In the genomic region with DNA sequence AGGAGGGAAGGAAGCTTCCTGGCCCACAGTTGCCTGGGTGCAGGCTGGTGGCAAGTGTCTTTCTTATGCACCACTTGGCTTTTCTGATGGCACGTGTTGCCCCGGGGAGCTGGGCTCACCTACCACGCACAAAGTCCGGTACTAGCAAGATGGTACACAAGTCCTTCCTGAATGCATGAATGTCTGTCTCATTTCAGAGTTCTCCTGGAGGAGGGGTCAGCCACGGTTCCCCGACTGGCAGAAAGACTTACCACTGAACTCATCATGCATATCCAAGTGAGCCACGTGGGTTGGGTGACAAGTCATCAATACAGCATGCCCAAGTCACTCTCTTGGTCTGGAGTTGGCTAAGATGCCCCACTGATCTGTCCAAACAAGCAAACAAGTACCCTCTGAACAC, we compare ENCODE assay signal across 21 cellular contexts. TPM values are rescaled to one million over a fixed set of nuclear protein-coding genes. Genes with fewer than 3 reads are reported as not detected.
A peak's percentile ranks its signal among the peaks of the same experiment; 100 is the strongest.
DNase-seq lines count a peak whose midpoint lies in the region; ATAC-seq and TF ChIP-seq lines count a peak whose summit lies in the region.
"Had no signal": no experiment of that assay in that cellular context is flagged by ENCODE, and none has a peak within 500 bp of the region (broad histone marks: within the 10 kb centered on the region; RNA-seq: fewer than 3 reads in every experiment).

No MANE protein-coding gene starts in this region.

- H3K4me3 Mint-ChIP-seq in activated T-cell treated with anti-CD3 and anti-CD28 coated beads, Interleukin-2, amount 50 U/mL, for 24 hours = no peak overlapping the region
- H3K4me3 Mint-ChIP-seq in naive thymus-derived CD4-positive, alpha-beta T cell = no peak overlapping the region
- H3K4me3 Mint-ChIP-seq: activated CD4-positive, alpha-beta memory T cell treated with anti-CD3 and anti-CD28 coated beads, Interleukin-2, amount 10 ng/mL, durations not matched to agents 7 days and 5 days; activated naive CD8-positive, alpha-beta T cell treated with anti-CD3 and anti-CD28 coated beads, Interleukin-2, amount 10 ng/mL, durations not matched to agents 7 days and 5 days had no signal

- POLR2A ChIA-PET in naive thymus-derived CD4-positive, alpha-beta T cell (lab: Charles Lee) = no interaction called here

- 83% methylated on average over 7 of the region's 7 CpGs for WGBS in suprapubic skin

- H3K27me3 ChIP-seq in suprapubic skin = no peaks in the 10 kb centered on the region
- H3K27me3 ChIP-seq in naive thymus-derived CD4-positive, alpha-beta T cell (ENCODE audit: control insufficient read depth in 2 of 2, insufficient read depth in 2 of 2, low read length in 2 of 2) = no peaks in the 10 kb centered on the region
- H3K27me3 ChIP-seq: MG63, ovary had no signal

- in situ Hi-C loops in KBM-7 (cut with MboI; ENCODE audit: low pct_unique_long_range_greater_than_20kb, low sequenced_read_pairs) = no loop called here

- TF ChIP-seq CTCF in suprapubic skin (IDR thresholded peaks at IDR 0.05) = no peak

- no peak for TF ChIP-seq POLR2A in suprapubic skin (IDR thresholded peaks at IDR 0.05)

- no peak for ATAC-seq in naive thymus-derived CD4-positive, alpha-beta T cell

- no peaks in the 10 kb centered on the region for H3K9me3 Mint-ChIP-seq in activated T-cell treated with anti-CD3 and anti-CD28 coated beads, Interleukin-2, amount 50 U/mL, for 24 hours
- no peaks in the 10 kb centered on the region for H3K9me3 Mint-ChIP-seq in naive thymus-derived CD4-positive, alpha-beta T cell
- H3K9me3 Mint-ChIP-seq: activated CD4-positive, alpha-beta memory T cell treated with anti-CD3 and anti-CD28 coated beads, Interleukin-2, amount 10 ng/mL, durations not matched to agents 7 days and 5 days; activated naive CD8-positive, alpha-beta T cell treated with anti-CD3 and anti-CD28 coated beads, Interleukin-2, amount 10 ng/mL, durations not matched to agents 7 days and 5 days had no signal

- H3K27me3 Mint-ChIP-seq in activated T-cell treated with anti-CD3 and anti-CD28 coated beads, Interleukin-2, amount 50 U/mL, for 24 hours = no peaks in the 10 kb centered on the region
- no peaks in the 10 kb centered on the region for H3K27me3 Mint-ChIP-seq in naive thymus-derived CD4-positive, alpha-beta T cell
- H3K27me3 Mint-ChIP-seq: activated CD4-positive, alpha-beta memory T cell treated with anti-CD3 and anti-CD28 coated beads, Interleukin-2, amount 10 ng/mL, durations not matched to agents 7 days and 5 days; activated naive CD8-positive, alpha-beta T cell treated with anti-CD3 and anti-CD28 coated beads, Interleukin-2, amount 10 ng/mL, durations not matched to agents 7 days and 5 days had no signal

- peaks cover 2% of the 10 kb centered on the region for H3K4me1 ChIP-seq in suprapubic skin
- H3K4me1 ChIP-seq in naive thymus-derived CD4-positive, alpha-beta T cell (ENCODE audit: control insufficient read depth in 2 of 2, insufficient read depth in 2 of 2, low read length in 2 of 2) = no peaks in the 10 kb centered on the region

- no peaks in the 10 kb centered on the region for H3K9me3 ChIP-seq in suprapubic skin
- no peaks in the 10 kb centered on the region for H3K9me3 ChIP-seq in naive thymus-derived CD4-positive, alpha-beta T cell (ENCODE audit: control insufficient read depth in 2 of 3, low read length in 3 of 3)
- H3K9me3 ChIP-seq: MG63, ovary had no signal

- intact Hi-C loops in naive thymus-derived CD4-positive, alpha-beta T cell (cut with micrococcal nuclease) = no loop called here

- no peaks in the 10 kb centered on the region for H3K4me1 Mint-ChIP-seq in activated T-cell treated with anti-CD3 and anti-CD28 coated beads, Interleukin-2, amount 50 U/mL, for 24 hours (ENCODE audit: low read depth)
- H3K4me1 Mint-ChIP-seq in naive thymus-derived CD4-positive, alpha-beta T cell = peaks cover 0 to 10% (median 0%) of the 10 kb centered on the region in 7 donors

- H3K27ac Mint-ChIP-seq in activated T-cell treated with anti-CD3 and anti-CD28 coated beads, Interleukin-2, amount 50 U/mL, for 24 hours = peak overlapping the region; percentile 31
- peak overlapping the region in 3 of 9 donors; percentile 17 to 75 (median 17) for H3K27ac Mint-ChIP-seq in naive thymus-derived CD4-positive, alpha-beta T cell
- H3K27ac Mint-ChIP-seq: activated CD4-positive, alpha-beta memory T cell treated with anti-CD3 and anti-CD28 coated beads, Interleukin-2, amount 10 ng/mL, durations not matched to agents 7 days and 5 days; activated naive CD8-positive, alpha-beta T cell treated with anti-CD3 and anti-CD28 coated beads, Interleukin-2, amount 10 ng/mL, durations not matched to agents 7 days and 5 days had no signal

- peaks cover 86% of the 10 kb centered on the region for H3K36me3 Mint-ChIP-seq in activated T-cell treated with anti-CD3 and anti-CD28 coated beads, Interleukin-2, amount 50 U/mL, for 24 hours (ENCODE audit: low read depth)
- H3K36me3 Mint-ChIP-seq in naive thymus-derived CD4-positive, alpha-beta T cell = peaks cover 18 to 88% (median 59%) of the 10 kb centered on the region in 5 donors

- CTCF ChIA-PET in naive thymus-derived CD4-positive, alpha-beta T cell (lab: Charles Lee) = no interaction called here

- H3K27ac ChIP-seq in suprapubic skin = peak overlapping the region; percentile 42
- no peak overlapping the region for H3K27ac ChIP-seq in naive thymus-derived CD4-positive, alpha-beta T cell (ENCODE audit: low read depth, low read length)
- H3K27ac ChIP-seq: ovary had no signal

- no peak for TF ChIP-seq EP300 in suprapubic skin (IDR thresholded peaks at IDR 0.05)

- H3K36me3 ChIP-seq in suprapubic skin = peaks cover 14% of the 10 kb centered on the region
- peaks cover 7 to 84% (median 34%) of the 10 kb centered on the region in 3 experiments for H3K36me3 ChIP-seq in naive thymus-derived CD4-positive, alpha-beta T cell (ENCODE audit: control insufficient read depth in 2 of 3, insufficient read depth in 3 of 3, low read length in 3 of 3)
- H3K36me3 ChIP-seq: MG63, ovary had no signal

- no peak overlapping the region for H3K4me3 ChIP-seq in suprapubic skin
- H3K4me3 ChIP-seq in naive thymus-derived CD4-positive, alpha-beta T cell (ENCODE audit: low read length) = no peak overlapping the region
- H3K4me3 ChIP-seq: MG63, ovary had no signal

- DNase-seq in activated T-cell treated with anti-CD3 and anti-CD28 coated beads, Interleukin-2, amount 50 U/mL, for 24 hours = no peak
- DNase-seq in activated T-cell treated with anti-CD3 and anti-CD28 coated beads for 4 hours (no peak), KBM-7 (peak; percentile 31), glomerular visceral epithelial cell (ENCODE audit: extremely low spot score) (peak; percentile 4), suprapubic skin (ENCODE audit: low spot score in 2 of 2) (peak in 1 of 2 donors; percentile 71), cerebellum (ENCODE audit: low spot score) (no peak), NCI-H2196 treated with DMSO at 0.1 percent for 48 hours (lab: John Stamatoyannopoulos, UW; ENCODE audit: unreplicated experiment) (no peak)
- DNase-seq in naive thymus-derived CD4-positive, alpha-beta T cell = no peak
- DNase-seq: activated CD4-positive, alpha-beta memory T cell treated with anti-CD3 and anti-CD28 coated beads, Interleukin-2, amount 10 ng/mL, durations not matched to agents 7 days and 5 days; activated CD4-positive, CD25-positive, alpha-beta regulatory T cell; activated naive CD8-positive, alpha-beta T cell treated with anti-CD3 and anti-CD28 coated beads, Interleukin-2, amount 10 ng/mL, durations not matched to agents 7 days and 5 days; H7; mesenchymal stem cell; MG63; NCI-H1694 treated with DMSO at 0.1 percent for 48 hours; NCI-H2227 treated with DMSO at 0.1 percent for 48 hours; NCI-H774; ovary; stimulated activated CD4-positive, alpha-beta T cell treated with anti-CD3 and anti-CD28 coated beads, Interleukin-12 subunit alpha, Interleukin-12 subunit beta, amount 100 ng/mL, for 4 hours; T1000 had no signal

RNA-seq across cellular contexts. Expression of a gene that starts 28.6 kb away (rescaled TPM):
- total RNA-seq in suprapubic skin (10 to 100 TPM in 1 of 4 donors, 1 to 10 TPM in 3; 4.3 to 16.4 (median 8.5) TPM), cerebellum (8.2 TPM)
- 100 to 1,000 TPM in 1 of 5 experiments, 10 to 100 TPM in 4; 67.6 to 384 (median 74.5) TPM for total RNA-seq in naive thymus-derived CD4-positive, alpha-beta T cell
- 10 to 100 TPM; 50.2 to 79.8 TPM for polyA plus RNA-seq in naive thymus-derived CD4-positive, alpha-beta T cell

RNA-seq across cellular contexts. Expression of a gene that starts 35.6 kb away (rescaled TPM):
- 1 to 10 TPM; 3.2 to 6.1 (median 5.1) TPM for total RNA-seq in suprapubic skin
- 0.36 TPM for total RNA-seq in cerebellum
- 100 to 1,000 TPM in 3 of 5 experiments, 10 to 100 TPM in 2; 84.8 to 116 (median 100) TPM for total RNA-seq in naive thymus-derived CD4-positive, alpha-beta T cell
- 10 to 100 TPM; 46.7 to 49.5 TPM for polyA plus RNA-seq in naive thymus-derived CD4-positive, alpha-beta T cell
- total RNA-seq: A673 had no signal

Comparison
In these comparisons a context has a peak if more than half of its experiments do, and no peak if none do; other contexts are left out.
1. DNase-seq: peak in KBM-7 (single experiment) and glomerular visceral epithelial cell (single experiment); none in activated T-cell treated with anti-CD3 and anti-CD28 coated beads, Interleukin-2, amount 50 U/mL, for 24 hours (single experiment), activated T-cell treated with anti-CD3 and anti-CD28 coated beads for 4 hours (single experiment), cerebellum (single experiment), NCI-H2196 treated with DMSO at 0.1 percent for 48 hours (single experiment) and naive thymus-derived CD4-positive, alpha-beta T cell (0 of 9).
2. RNA of a gene that starts 35.6 kb away (total RNA-seq): 84.8 to 116 TPM in naive thymus-derived CD4-positive, alpha-beta T cell; 3.2 to 6.1 TPM in suprapubic skin and 0.36 TPM in cerebellum (single experiment); every median in the first group is over 10 times any median in the second.